In the genomic region with DNA sequence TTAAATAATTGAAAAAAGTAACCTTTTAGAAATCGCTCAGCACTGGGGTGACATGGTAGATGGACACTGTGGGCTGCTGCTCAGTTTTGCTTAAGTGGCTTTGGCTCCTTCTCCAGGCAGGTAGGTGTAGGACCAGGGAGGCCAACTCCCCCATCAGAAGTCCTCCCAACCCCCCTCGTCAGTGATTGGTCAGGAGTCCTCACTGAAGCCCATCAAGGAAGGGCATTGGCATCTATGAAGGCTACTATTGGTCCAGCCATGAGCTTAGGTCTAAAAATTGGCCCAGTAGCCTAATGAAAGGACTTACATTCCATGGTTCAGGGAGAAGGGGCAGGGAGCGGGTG, we compare ENCODE assay signal across 9 cellular contexts. TPM values are rescaled to one million over a fixed set of nuclear protein-coding genes. Genes with fewer than 3 reads are reported as not detected.
DNase-seq lines count a peak whose midpoint lies in the region; ATAC-seq and TF ChIP-seq lines count a peak whose summit lies in the region.
"Had no signal": no experiment of that assay in that cellular context is flagged by ENCODE, and none has a peak within 500 bp of the region (broad histone marks: within the 10 kb centered on the region; RNA-seq: fewer than 3 reads in every experiment).

No MANE protein-coding gene starts in this region.

- H2AFZ ChIP-seq in MM.1S (ENCODE audit: low read length): no peak overlapping the region

- H3K27me3 ChIP-seq in BLaER1 treated with 17β-estradiol and CSF1 and Interleukin-3, amounts not matched to agents 10 nM and 100 nM: no peaks in the 10 kb centered on the region
- H3K27me3 ChIP-seq in MM.1S (replicated peaks; ENCODE audit: insufficient read depth, low read length): no peaks in the 10 kb centered on the region
- H3K27me3 ChIP-seq in left lung: no peaks in the 10 kb centered on the region

- no peaks in the 10 kb centered on the region for H4K20me1 ChIP-seq in BLaER1 treated with 17β-estradiol and CSF1 and Interleukin-3, amounts not matched to agents 10 nM and 100 nM
- no peaks in the 10 kb centered on the region for H4K20me1 ChIP-seq in MM.1S (ENCODE audit: insufficient read depth, low read length)

- peak overlapping the region in 9 of 10 experiments; percentile 0 to 44 (median 24); a peak in 10 of 20 replicates for H3K4me3 ChIP-seq in BLaER1 treated with 17β-estradiol and CSF1 and Interleukin-3, amounts not matched to agents 10 nM and 100 nM
- peak overlapping the region; percentile 34 for H3K4me3 ChIP-seq in MM.1S (ENCODE audit: low read length)
- H3K4me3 ChIP-seq in left lung: no peak overlapping the region

- DNase-seq in MM.1S (no peak), left lung (no peak), medulla oblongata (ENCODE audit: extremely low spot score) (no peak), GF-D8 (lab: John Stamatoyannopoulos, UW) (no peak), NCI-H2081 treated with DMSO at 0.1 percent for 48 hours (lab: John Stamatoyannopoulos, UW) (no peak), left colon (no peak)
- DNase-seq: DMS 273 treated with DMSO at 0.1 percent for 48 hours had no signal

- ATAC-seq in GM21390 (IDR thresholded peaks at IDR 0.05; ENCODE audit: unreplicated experiment): peak; percentile 12
- no peak for ATAC-seq in left lung
- ATAC-seq in left colon: no peak

- H3F3A ChIP-seq in MM.1S (ENCODE audit: insufficient read depth, low read length): peaks cover 34% of the 10 kb centered on the region

- no peaks in the 10 kb centered on the region for H3K9me2 ChIP-seq in MM.1S (replicated peaks; ENCODE audit: insufficient read depth, low read length)

- peaks cover 21 to 31% (median 26%) of the 10 kb centered on the region in 11 experiments for H3K9me3 ChIP-seq in BLaER1 treated with 17β-estradiol and CSF1 and Interleukin-3, amounts not matched to agents 10 nM and 100 nM (replicated peaks in 1 of 11)
- H3K9me3 ChIP-seq in MM.1S (replicated peaks; ENCODE audit: insufficient read depth, low read length): no peaks in the 10 kb centered on the region
- H3K9me3 ChIP-seq in left lung: no peaks in the 10 kb centered on the region

- peak overlapping the region; percentile 71 to 90 (median 84) for H3K4me2 ChIP-seq in BLaER1 treated with 17β-estradiol and CSF1 and Interleukin-3, amounts not matched to agents 10 nM and 100 nM
- H3K4me2 ChIP-seq in MM.1S (ENCODE audit: low read depth, low read length): peak overlapping the region; percentile 84

- peaks cover 19 to 88% (median 34%) of the 10 kb centered on the region in 11 experiments; a peak in 20 of 22 replicates for H3K36me3 ChIP-seq in BLaER1 treated with 17β-estradiol and CSF1 and Interleukin-3, amounts not matched to agents 10 nM and 100 nM
- H3K36me3 ChIP-seq in MM.1S (replicated peaks; ENCODE audit: insufficient read depth, low read length) (0 out of 2 replicates have a peak, but pooled peaks cover 5% of the 10 kb centered on the region), left lung (peaks cover 0 to 47% of the 10 kb centered on the region in 2 donors)

- TF ChIP-seq CTCF in MM.1S (IDR thresholded peaks at IDR 0.05; ENCODE audit: low read length) (no peak), left lung (IDR thresholded peaks at IDR 0.05) (no peak)

- intact Hi-C loops in left lung (cut with DNase I) (no loop called here), left colon (cut with DNase I, micrococcal nuclease) (no loop called here)

- H3K79me2 ChIP-seq in MM.1S (ENCODE audit: low read length): peaks cover 67% of the 10 kb centered on the region

- peak overlapping the region; percentile 53 to 86 (median 79) for H3K27ac ChIP-seq in BLaER1 treated with 17β-estradiol and CSF1 and Interleukin-3, amounts not matched to agents 10 nM and 100 nM
- peak overlapping the region; percentile 42; the same call in 1 of the 2 replicates for H3K27ac ChIP-seq in MM.1S (ENCODE audit: low read length)
- H3K27ac ChIP-seq in left lung: peak overlapping the region; percentile 72 to 76

- H3K9ac ChIP-seq in BLaER1 treated with 17β-estradiol and CSF1 and Interleukin-3, amounts not matched to agents 10 nM and 100 nM: peak overlapping the region; percentile 14 to 74 (median 58); a peak in 18 of 22 replicates
- peak overlapping the region; percentile 17; the same call in 1 of the 2 replicates for H3K9ac ChIP-seq in MM.1S (ENCODE audit: low read length)

- peaks cover 23 to 42% (median 35%) of the 10 kb centered on the region in 10 experiments for H3K4me1 ChIP-seq in BLaER1 treated with 17β-estradiol and CSF1 and Interleukin-3, amounts not matched to agents 10 nM and 100 nM
- H3K4me1 ChIP-seq in MM.1S (ENCODE audit: low read length): peaks cover 36% of the 10 kb centered on the region
- peaks cover 0 to 20% of the 10 kb centered on the region in 2 donors for H3K4me1 ChIP-seq in left lung

RNA-seq across cellular contexts. Expression of a gene that starts 34.7 kb away (rescaled TPM):
- 100 to 1,000 TPM in 1 of 2 donors, 10 to 100 TPM in 1; 58.4 to 102 TPM for total RNA-seq in left lung
- total RNA-seq in left colon: 1 to 10 TPM; 2.9 to 8.7 TPM

Comparison
In these comparisons a context has a peak if more than half of its experiments do, and no peak if none do; other contexts are left out.
1. H3K4me3 ChIP-seq: peak in BLaER1 treated with 17β-estradiol and CSF1 and Interleukin-3, amounts not matched to agents 10 nM and 100 nM (9 of 10) and MM.1S (single experiment); none in left lung (0 of 2).
2. RNA of a gene that starts 34.7 kb away (total RNA-seq): 58.4 to 102 TPM in left lung; 2.9 to 8.7 TPM in left colon; every median in the first group is over 4 times any median in the second.
3. Peak in every context shown above with its lines, with median percentiles within 50 percentile points of each other: H3K27ac ChIP-seq.